ENCODE assay signal across 19 cellular contexts in genomic region chr19:13882841-13883240, GRCh38. TPM values are rescaled to one million over a fixed set of nuclear protein-coding genes. Genes with fewer than 3 reads are reported as not detected.
DNase-seq lines count a peak whose midpoint lies in the region; ATAC-seq lines count a peak whose summit lies in the region.
"Had no signal": no experiment of that assay in that cellular context is flagged by ENCODE, and none has a peak within 500 bp of the region (broad histone marks: within the 10 kb centered on the region; RNA-seq: fewer than 3 reads in every experiment).

No MANE protein-coding gene starts in this region.

- CTCF ChIA-PET in CD8-positive, alpha-beta memory T cell (lab: Charles Lee) = interaction anchor here (0.9 to 5.4 kb wide), 5 partner anchors 149 to 254 kb away, joined by 3 to 35 read pairs (median 15); partner anchors contain the start of genes ASF1B, IL27RA and MISP3

- POLR2A ChIA-PET in CD8-positive, alpha-beta memory T cell (lab: Charles Lee) = interaction anchor here (0.6 to 0.7 kb wide), 3 partner anchors 109 to 188 kb away, joined by 4 to 6 read pairs (median 4); no protein-coding TSS in a partner anchor
- POLR2A ChIA-PET in naive thymus-derived CD8-positive, alpha-beta T cell (lab: Charles Lee) = interaction anchor here (0.6 to 6.6 kb wide), 6 partner anchors 21 to 256 kb away, joined by 3 to 41 read pairs (median 6); partner anchors contain the start of gene IL27RA

- H3K4me3 Mint-ChIP-seq in CD8-positive, alpha-beta memory T cell = peak overlapping the region in 2 of 7 donors; percentile 47 to 78
- no peak overlapping the region for H3K4me3 Mint-ChIP-seq in activated T-helper 17 cell treated with anti-CD3 and anti-CD28 coated beads, Interleukin-2, amount 50 U/mL, for 72 hours
- H3K4me3 Mint-ChIP-seq in naive thymus-derived CD8-positive, alpha-beta T cell = peak overlapping the region in 6 of 10 donors; percentile 39 to 79 (median 64)

- H3K27me3 Mint-ChIP-seq in CD8-positive, alpha-beta memory T cell = no peaks in the 10 kb centered on the region
- no peaks in the 10 kb centered on the region for H3K27me3 Mint-ChIP-seq in activated T-helper 17 cell treated with anti-CD3 and anti-CD28 coated beads, Interleukin-2, amount 50 U/mL, for 72 hours
- no peaks in the 10 kb centered on the region for H3K27me3 Mint-ChIP-seq in naive thymus-derived CD8-positive, alpha-beta T cell

- H3K4me3 ChIP-seq in BLaER1 = no peak overlapping the region
- H3K4me3 ChIP-seq in CD8-positive, alpha-beta memory T cell (ENCODE audit: low read length) = no peak overlapping the region
- H3K4me3 ChIP-seq: dorsolateral prefrontal cortex, HAP-1, mucosa of descending colon, right atrium auricular region had no signal

- H3K4me2 ChIP-seq in BLaER1 = peak overlapping the region; percentile 94

- H3K9me3 ChIP-seq in BLaER1 = no peaks in the 10 kb centered on the region
- H3K9me3 ChIP-seq in CD8-positive, alpha-beta memory T cell (ENCODE audit: low read length) = no peaks in the 10 kb centered on the region
- H3K9me3 ChIP-seq: HAP-1, mucosa of descending colon, right atrium auricular region had no signal

- H3K9ac ChIP-seq in BLaER1 = peak overlapping the region; percentile 34; the same call in 1 of the 2 replicates

- no peaks in the 10 kb centered on the region for H3K36me3 Mint-ChIP-seq in CD8-positive, alpha-beta memory T cell
- no peaks in the 10 kb centered on the region for H3K36me3 Mint-ChIP-seq in activated T-helper 17 cell treated with anti-CD3 and anti-CD28 coated beads, Interleukin-2, amount 50 U/mL, for 72 hours (ENCODE audit: low read depth)
- no peaks in the 10 kb centered on the region for H3K36me3 Mint-ChIP-seq in naive thymus-derived CD8-positive, alpha-beta T cell

- peaks cover 61% of the 10 kb centered on the region for H3K4me1 ChIP-seq in BLaER1
- H3K4me1 ChIP-seq in CD8-positive, alpha-beta memory T cell (ENCODE audit: insufficient read depth, low read length) = peaks cover 71% of the 10 kb centered on the region

- H4K20me1 ChIP-seq in BLaER1 = no peaks in the 10 kb centered on the region

- peaks cover 49 to 74% (median 57%) of the 10 kb centered on the region in 3 donors for H3K4me1 Mint-ChIP-seq in CD8-positive, alpha-beta memory T cell
- peaks cover 19% of the 10 kb centered on the region for H3K4me1 Mint-ChIP-seq in activated T-helper 17 cell treated with anti-CD3 and anti-CD28 coated beads, Interleukin-2, amount 50 U/mL, for 72 hours
- peaks cover 7 to 59% (median 51%) of the 10 kb centered on the region in 4 donors for H3K4me1 Mint-ChIP-seq in naive thymus-derived CD8-positive, alpha-beta T cell

- ATAC-seq in activated T-helper 17 cell treated with anti-CD3 and anti-CD28 coated beads, Interleukin-2, amount 50 U/mL, for 72 hours (replicated peaks) = no peak
- ATAC-seq in naive thymus-derived CD8-positive, alpha-beta T cell = no peak
- ATAC-seq in GM19463 (IDR thresholded peaks at IDR 0.05; ENCODE audit: unreplicated experiment) (no peak), HG03354 (IDR thresholded peaks at IDR 0.05; ENCODE audit: poor library complexity, severe bottlenecking, unreplicated experiment) (no peak)
- ATAC-seq: left lobe of liver had no signal

- peak overlapping the region in 1 of 8 donors; percentile 93 for H3K27ac Mint-ChIP-seq in CD8-positive, alpha-beta memory T cell
- H3K27ac Mint-ChIP-seq in activated T-helper 17 cell treated with anti-CD3 and anti-CD28 coated beads, Interleukin-2, amount 50 U/mL, for 72 hours = peak overlapping the region; percentile 89
- peak overlapping the region in 4 of 10 donors; percentile 53 to 75 (median 64) for H3K27ac Mint-ChIP-seq in naive thymus-derived CD8-positive, alpha-beta T cell

- no peak for DNase-seq in CD8-positive, alpha-beta memory T cell
- DNase-seq in naive thymus-derived CD8-positive, alpha-beta T cell = no peak
- no peak for DNase-seq in DMS53 treated with DMSO at 0.1 percent for 48 hours (lab: John Stamatoyannopoulos, UW; ENCODE audit: unreplicated experiment)
- DNase-seq: amniotic stem cell, Calu3, dorsolateral prefrontal cortex, mucosa of descending colon, NCI-H510A treated with DMSO at 0.1 percent for 48 hours, Right ventricle myocardium superior had no signal

- peak overlapping the region; percentile 49; the same call in 1 of the 2 replicates for H3K27ac ChIP-seq in BLaER1
- peak overlapping the region; percentile 6 for H3K27ac ChIP-seq in CD8-positive, alpha-beta memory T cell (ENCODE audit: low read depth, low read length)
- H3K27ac ChIP-seq: right atrium auricular region, VCaP had no signal

- H3K9me3 Mint-ChIP-seq in CD8-positive, alpha-beta memory T cell = no peaks in the 10 kb centered on the region
- no peaks in the 10 kb centered on the region for H3K9me3 Mint-ChIP-seq in activated T-helper 17 cell treated with anti-CD3 and anti-CD28 coated beads, Interleukin-2, amount 50 U/mL, for 72 hours
- no peaks in the 10 kb centered on the region for H3K9me3 Mint-ChIP-seq in naive thymus-derived CD8-positive, alpha-beta T cell
- H3K9me3 Mint-ChIP-seq: activated T-helper 2 cell treated with anti-CD3 and anti-CD28 coated beads, Interferon-gamma antibody, Interleukin-2, Interleukin-4, amounts not matched to agents 10 μg/mL and 5 μg/mL and 100 μg/mL, durations not matched to agents 14 hours and 24 hours and 36 hours had no signal

- no peaks in the 10 kb centered on the region for H3K36me3 ChIP-seq in BLaER1
- no peaks in the 10 kb centered on the region for H3K36me3 ChIP-seq in CD8-positive, alpha-beta memory T cell (ENCODE audit: insufficient read depth, low read length)
- H3K36me3 ChIP-seq: HAP-1, right atrium auricular region had no signal

- no peaks in the 10 kb centered on the region for H3K27me3 ChIP-seq in BLaER1
- H3K27me3 ChIP-seq in CD8-positive, alpha-beta memory T cell (ENCODE audit: insufficient read depth, low read length, poor library complexity, severe bottlenecking) = no peaks in the 10 kb centered on the region
- H3K27me3 ChIP-seq: dorsolateral prefrontal cortex, right atrium auricular region had no signal

RNA-seq across cellular contexts. Expression of gene NANOS3, which starts 5.9 kb away (rescaled TPM):
- 1 to 10 TPM in 1 of 2 experiments, under 1 TPM in 1; 0.90 to 1.5 TPM for total RNA-seq in CD8-positive, alpha-beta memory T cell
- polyA plus RNA-seq in CD8-positive, alpha-beta memory T cell = not detected
- 1 to 10 TPM; 1.2 to 3.6 TPM for total RNA-seq in activated T-helper 17 cell treated with anti-CD3 and anti-CD28 coated beads, Interleukin-2, amount 50 U/mL, for 72 hours
- not detected for total RNA-seq in naive thymus-derived CD8-positive, alpha-beta T cell
- polyA plus RNA-seq in naive thymus-derived CD8-positive, alpha-beta T cell = not detected
- total RNA-seq: left lobe of liver, right atrium auricular region had no signal
- polyA plus RNA-seq: esophagus had no signal

RNA-seq across cellular contexts. Expression of gene BRME1, which starts 23.1 kb away (rescaled TPM):
- 1 to 10 TPM; 6.8 to 8.2 TPM for total RNA-seq in CD8-positive, alpha-beta memory T cell
- 3.5 TPM for polyA plus RNA-seq in CD8-positive, alpha-beta memory T cell
- 10 to 100 TPM in 1 of 2 donors, 1 to 10 TPM in 1; 4.8 to 12.5 TPM for total RNA-seq in activated T-helper 17 cell treated with anti-CD3 and anti-CD28 coated beads, Interleukin-2, amount 50 U/mL, for 72 hours
- 1 to 10 TPM; 3.0 to 3.7 TPM for total RNA-seq in naive thymus-derived CD8-positive, alpha-beta T cell
- under 1 TPM; 0.49 to 0.94 (median 0.76) TPM for polyA plus RNA-seq in naive thymus-derived CD8-positive, alpha-beta T cell

RNA-seq across cellular contexts. Expression of gene CC2D1A, which starts 23.2 kb away (rescaled TPM):
- total RNA-seq in CD8-positive, alpha-beta memory T cell = 10 to 100 TPM; 30.8 to 31.0 TPM
- 15.3 TPM for polyA plus RNA-seq in CD8-positive, alpha-beta memory T cell
- total RNA-seq in activated T-helper 17 cell treated with anti-CD3 and anti-CD28 coated beads, Interleukin-2, amount 50 U/mL, for 72 hours = 10 to 100 TPM; 34.6 to 35.4 TPM
- 10 to 100 TPM; 29.7 to 30.7 TPM for total RNA-seq in naive thymus-derived CD8-positive, alpha-beta T cell
- polyA plus RNA-seq in naive thymus-derived CD8-positive, alpha-beta T cell = 10 to 100 TPM in 1 of 3 donors, 1 to 10 TPM in 2; 4.3 to 10.5 (median 5.5) TPM

RNA-seq across cellular contexts. Expression of gene PODNL1, which starts 55.4 kb away (rescaled TPM):
- under 1 TPM in 1 of 2 experiments, not detected in 1; 0.24 TPM for total RNA-seq in CD8-positive, alpha-beta memory T cell
- not detected for polyA plus RNA-seq in CD8-positive, alpha-beta memory T cell
- 1 to 10 TPM in 1 of 2 donors, under 1 TPM in 1; 0.90 to 1.0 TPM for total RNA-seq in activated T-helper 17 cell treated with anti-CD3 and anti-CD28 coated beads, Interleukin-2, amount 50 U/mL, for 72 hours
- not detected for total RNA-seq in naive thymus-derived CD8-positive, alpha-beta T cell
- polyA plus RNA-seq in naive thymus-derived CD8-positive, alpha-beta T cell = not detected
- total RNA-seq: Calu3, left lobe of liver had no signal
